ENCODE assay signal across 1 cellular context in the genomic region with DNA sequence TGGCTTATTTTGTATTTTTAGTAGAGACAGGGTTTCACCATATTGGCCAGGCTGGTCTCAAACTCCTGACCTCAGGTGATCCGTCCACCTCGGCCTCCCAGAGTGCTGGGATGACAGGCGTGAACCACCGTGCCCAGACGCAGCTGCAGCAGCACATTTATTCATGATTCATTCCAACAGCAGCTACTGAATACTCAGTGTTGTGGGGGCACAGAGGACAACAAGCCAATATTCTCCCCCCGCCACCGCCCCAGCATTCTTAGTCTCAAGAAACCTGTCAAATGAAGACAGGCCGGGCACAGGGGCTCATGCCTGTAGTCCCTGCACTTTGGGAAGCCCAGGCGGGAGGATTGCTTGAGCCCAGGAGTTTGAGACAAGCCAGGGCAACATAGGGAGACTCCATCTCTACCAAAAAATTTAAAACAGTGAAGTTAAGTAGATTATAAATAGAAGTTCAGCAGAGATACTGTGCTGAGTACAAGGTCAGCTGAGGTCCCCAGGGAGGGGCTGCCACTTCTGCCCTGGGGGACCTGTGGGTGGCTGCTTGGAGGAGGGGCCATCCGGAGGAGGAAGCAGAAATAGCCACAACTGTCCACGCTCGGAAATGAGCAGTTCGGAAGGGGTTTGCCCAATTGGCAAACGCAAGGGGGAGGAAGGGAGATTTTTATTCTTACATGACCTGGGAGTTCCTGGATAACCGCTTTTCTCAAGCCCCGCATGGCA.
TF ChIP-seq lines count a peak whose summit lies in the region.

No MANE protein-coding gene starts in this region.

TF ChIP-seq in GM12878, 131 proteins besides CTCF, POLR2A, EP300 and RAD21 (continued from another document and continues in another):
- TF ChIP-seq, protein P1, sequence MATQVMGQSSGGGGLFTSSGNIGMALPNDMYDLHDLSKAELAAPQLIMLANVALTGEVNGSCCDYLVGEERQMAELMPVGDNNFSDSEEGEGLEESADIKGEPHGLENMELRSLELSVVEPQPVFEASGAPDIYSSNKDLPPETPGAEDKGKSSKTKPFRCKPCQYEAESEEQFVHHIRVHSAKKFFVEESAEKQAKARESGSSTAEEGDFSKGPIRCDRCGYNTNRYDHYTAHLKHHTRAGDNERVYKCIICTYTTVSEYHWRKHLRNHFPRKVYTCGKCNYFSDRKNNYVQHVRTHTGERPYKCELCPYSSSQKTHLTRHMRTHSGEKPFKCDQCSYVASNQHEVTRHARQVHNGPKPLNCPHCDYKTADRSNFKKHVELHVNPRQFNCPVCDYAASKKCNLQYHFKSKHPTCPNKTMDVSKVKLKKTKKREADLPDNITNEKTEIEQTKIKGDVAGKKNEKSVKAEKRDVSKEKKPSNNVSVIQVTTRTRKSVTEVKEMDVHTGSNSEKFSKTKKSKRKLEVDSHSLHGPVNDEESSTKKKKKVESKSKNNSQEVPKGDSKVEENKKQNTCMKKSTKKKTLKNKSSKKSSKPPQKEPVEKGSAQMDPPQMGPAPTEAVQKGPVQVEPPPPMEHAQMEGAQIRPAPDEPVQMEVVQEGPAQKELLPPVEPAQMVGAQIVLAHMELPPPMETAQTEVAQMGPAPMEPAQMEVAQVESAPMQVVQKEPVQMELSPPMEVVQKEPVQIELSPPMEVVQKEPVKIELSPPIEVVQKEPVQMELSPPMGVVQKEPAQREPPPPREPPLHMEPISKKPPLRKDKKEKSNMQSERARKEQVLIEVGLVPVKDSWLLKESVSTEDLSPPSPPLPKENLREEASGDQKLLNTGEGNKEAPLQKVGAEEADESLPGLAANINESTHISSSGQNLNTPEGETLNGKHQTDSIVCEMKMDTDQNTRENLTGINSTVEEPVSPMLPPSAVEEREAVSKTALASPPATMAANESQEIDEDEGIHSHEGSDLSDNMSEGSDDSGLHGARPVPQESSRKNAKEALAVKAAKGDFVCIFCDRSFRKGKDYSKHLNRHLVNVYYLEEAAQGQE (IDR thresholded peaks at IDR 0.05; ENCODE audit: low read depth, low read length) = no peak
- TF ChIP-seq NKRF (conservative IDR thresholded peaks at IDR 0.05) = no peak
- TF ChIP-seq SREBF2 (IDR thresholded peaks at IDR 0.05; ENCODE audit: low read length) = no peak
- TF ChIP-seq, protein P2, sequence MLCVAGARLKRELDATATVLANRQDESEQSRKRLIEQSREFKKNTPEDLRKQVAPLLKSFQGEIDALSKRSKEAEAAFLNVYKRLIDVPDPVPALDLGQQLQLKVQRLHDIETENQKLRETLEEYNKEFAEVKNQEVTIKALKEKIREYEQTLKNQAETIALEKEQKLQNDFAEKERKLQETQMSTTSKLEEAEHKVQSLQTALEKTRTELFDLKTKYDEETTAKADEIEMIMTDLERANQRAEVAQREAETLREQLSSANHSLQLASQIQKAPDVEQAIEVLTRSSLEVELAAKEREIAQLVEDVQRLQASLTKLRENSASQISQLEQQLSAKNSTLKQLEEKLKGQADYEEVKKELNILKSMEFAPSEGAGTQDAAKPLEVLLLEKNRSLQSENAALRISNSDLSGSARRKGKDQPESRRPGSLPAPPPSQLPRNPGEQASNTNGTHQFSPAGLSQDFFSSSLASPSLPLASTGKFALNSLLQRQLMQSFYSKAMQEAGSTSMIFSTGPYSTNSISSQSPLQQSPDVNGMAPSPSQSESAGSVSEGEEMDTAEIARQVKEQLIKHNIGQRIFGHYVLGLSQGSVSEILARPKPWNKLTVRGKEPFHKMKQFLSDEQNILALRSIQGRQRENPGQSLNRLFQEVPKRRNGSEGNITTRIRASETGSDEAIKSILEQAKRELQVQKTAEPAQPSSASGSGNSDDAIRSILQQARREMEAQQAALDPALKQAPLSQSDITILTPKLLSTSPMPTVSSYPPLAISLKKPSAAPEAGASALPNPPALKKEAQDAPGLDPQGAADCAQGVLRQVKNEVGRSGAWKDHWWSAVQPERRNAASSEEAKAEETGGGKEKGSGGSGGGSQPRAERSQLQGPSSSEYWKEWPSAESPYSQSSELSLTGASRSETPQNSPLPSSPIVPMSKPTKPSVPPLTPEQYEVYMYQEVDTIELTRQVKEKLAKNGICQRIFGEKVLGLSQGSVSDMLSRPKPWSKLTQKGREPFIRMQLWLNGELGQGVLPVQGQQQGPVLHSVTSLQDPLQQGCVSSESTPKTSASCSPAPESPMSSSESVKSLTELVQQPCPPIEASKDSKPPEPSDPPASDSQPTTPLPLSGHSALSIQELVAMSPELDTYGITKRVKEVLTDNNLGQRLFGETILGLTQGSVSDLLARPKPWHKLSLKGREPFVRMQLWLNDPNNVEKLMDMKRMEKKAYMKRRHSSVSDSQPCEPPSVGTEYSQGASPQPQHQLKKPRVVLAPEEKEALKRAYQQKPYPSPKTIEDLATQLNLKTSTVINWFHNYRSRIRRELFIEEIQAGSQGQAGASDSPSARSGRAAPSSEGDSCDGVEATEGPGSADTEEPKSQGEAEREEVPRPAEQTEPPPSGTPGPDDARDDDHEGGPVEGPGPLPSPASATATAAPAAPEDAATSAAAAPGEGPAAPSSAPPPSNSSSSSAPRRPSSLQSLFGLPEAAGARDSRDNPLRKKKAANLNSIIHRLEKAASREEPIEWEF (IDR thresholded peaks at IDR 0.05; ENCODE audit: insufficient replicate concordance, low read depth, low read length) = no peak
- TF ChIP-seq, protein P3, sequence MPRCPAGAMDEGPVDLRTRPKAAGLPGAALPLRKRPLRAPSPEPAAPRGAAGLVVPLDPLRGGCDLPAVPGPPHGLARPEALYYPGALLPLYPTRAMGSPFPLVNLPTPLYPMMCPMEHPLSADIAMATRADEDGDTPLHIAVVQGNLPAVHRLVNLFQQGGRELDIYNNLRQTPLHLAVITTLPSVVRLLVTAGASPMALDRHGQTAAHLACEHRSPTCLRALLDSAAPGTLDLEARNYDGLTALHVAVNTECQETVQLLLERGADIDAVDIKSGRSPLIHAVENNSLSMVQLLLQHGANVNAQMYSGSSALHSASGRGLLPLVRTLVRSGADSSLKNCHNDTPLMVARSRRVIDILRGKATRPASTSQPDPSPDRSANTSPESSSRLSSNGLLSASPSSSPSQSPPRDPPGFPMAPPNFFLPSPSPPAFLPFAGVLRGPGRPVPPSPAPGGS (IDR thresholded peaks at IDR 0.05; ENCODE audit: borderline replicate concordance, insufficient read depth, low read depth, low read length, poor library complexity, severe bottlenecking) = peak; percentile 89
- peak; percentile 68 for TF ChIP-seq RELA (IDR thresholded peaks at IDR 0.05; ENCODE audit: borderline replicate concordance, partially characterized antibody)
- TF ChIP-seq, protein P4, sequence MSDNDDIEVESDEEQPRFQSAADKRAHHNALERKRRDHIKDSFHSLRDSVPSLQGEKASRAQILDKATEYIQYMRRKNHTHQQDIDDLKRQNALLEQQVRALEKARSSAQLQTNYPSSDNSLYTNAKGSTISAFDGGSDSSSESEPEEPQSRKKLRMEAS (IDR thresholded peaks at IDR 0.05; ENCODE audit: low read depth, low read length) = no peak; the same call in 1 of the 2 replicates
- no peak for TF ChIP-seq TCF3 (IDR thresholded peaks at IDR 0.05; ENCODE audit: borderline replicate concordance, insufficient read depth, low read depth, low read length)
- TF ChIP-seq, protein P5, sequence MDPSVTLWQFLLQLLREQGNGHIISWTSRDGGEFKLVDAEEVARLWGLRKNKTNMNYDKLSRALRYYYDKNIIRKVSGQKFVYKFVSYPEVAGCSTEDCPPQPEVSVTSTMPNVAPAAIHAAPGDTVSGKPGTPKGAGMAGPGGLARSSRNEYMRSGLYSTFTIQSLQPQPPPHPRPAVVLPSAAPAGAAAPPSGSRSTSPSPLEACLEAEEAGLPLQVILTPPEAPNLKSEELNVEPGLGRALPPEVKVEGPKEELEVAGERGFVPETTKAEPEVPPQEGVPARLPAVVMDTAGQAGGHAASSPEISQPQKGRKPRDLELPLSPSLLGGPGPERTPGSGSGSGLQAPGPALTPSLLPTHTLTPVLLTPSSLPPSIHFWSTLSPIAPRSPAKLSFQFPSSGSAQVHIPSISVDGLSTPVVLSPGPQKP (IDR thresholded peaks at IDR 0.05; ENCODE audit: low read depth, low read length) = 0 out of 2 replicates have a peak, but pooled peaks have one; percentile 35
- TF ChIP-seq POLR2AphosphoS2 (IDR thresholded peaks at IDR 0.05; ENCODE audit: low read depth, low read length) = no peak; the same call in none of the 2 replicates
- TF ChIP-seq HDAC6 (IDR thresholded peaks at IDR 0.05; ENCODE audit: unreplicated experiment) = no peak
- TF ChIP-seq STAT1 (conservative IDR thresholded peaks at IDR 0.05) = no peak
- TF ChIP-seq, protein P6, sequence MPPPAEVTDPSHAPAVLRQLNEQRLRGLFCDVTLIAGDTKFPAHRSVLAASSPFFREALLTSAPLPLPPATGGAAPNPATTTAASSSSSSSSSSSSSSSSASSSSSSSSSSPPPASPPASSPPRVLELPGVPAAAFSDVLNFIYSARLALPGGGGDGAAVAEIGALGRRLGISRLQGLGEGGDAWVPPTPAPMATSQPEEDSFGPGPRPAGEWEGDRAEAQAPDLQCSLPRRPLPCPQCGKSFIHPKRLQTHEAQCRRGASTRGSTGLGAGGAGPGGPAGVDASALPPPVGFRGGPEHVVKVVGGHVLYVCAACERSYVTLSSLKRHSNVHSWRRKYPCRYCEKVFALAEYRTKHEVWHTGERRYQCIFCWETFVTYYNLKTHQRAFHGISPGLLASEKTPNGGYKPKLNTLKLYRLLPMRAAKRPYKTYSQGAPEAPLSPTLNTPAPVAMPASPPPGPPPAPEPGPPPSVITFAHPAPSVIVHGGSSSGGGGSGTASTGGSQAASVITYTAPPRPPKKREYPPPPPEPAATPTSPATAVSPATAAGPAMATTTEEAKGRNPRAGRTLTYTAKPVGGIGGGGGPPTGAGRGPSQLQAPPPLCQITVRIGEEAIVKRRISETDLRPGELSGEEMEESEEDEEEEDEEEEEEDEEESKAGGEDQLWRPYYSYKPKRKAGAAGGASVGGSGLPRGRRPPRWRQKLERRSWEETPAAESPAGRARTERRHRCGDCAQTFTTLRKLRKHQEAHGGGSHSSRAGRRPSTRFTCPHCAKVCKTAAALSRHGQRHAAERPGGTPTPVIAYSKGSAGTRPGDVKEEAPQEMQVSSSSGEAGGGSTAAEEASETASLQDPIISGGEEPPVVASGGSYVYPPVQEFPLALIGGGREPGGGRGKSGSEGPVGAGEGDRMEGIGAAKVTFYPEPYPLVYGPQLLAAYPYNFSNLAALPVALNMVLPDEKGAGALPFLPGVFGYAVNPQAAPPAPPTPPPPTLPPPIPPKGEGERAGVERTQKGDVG (CRISPR knock-in tag; IDR thresholded peaks at IDR 0.05) = no peak
- no peak for TF ChIP-seq CBX3 (IDR thresholded peaks at IDR 0.05; ENCODE audit: borderline replicate concordance, low read depth)
- TF ChIP-seq YY1 (IDR thresholded peaks at IDR 0.05; ENCODE audit: low read depth, low read length) = no peak
- peak; percentile 87 for TF ChIP-seq BCL11A (IDR thresholded peaks at IDR 0.05; ENCODE audit: low read depth, low read length)
- no peak for TF ChIP-seq GABPA (IDR thresholded peaks at IDR 0.05; ENCODE audit: low read depth)
- TF ChIP-seq BACH1 (IDR thresholded peaks at IDR 0.05; ENCODE audit: borderline replicate concordance) = peak; percentile 34; the same call in 1 of the 2 replicates
- TF ChIP-seq NFIC (IDR thresholded peaks at IDR 0.05; ENCODE audit: low read depth, low read length) = peak; percentile 76
- peak; percentile 9; the same call in 1 of the 2 replicates for TF ChIP-seq MTA3 (IDR thresholded peaks at IDR 0.05; ENCODE audit: borderline replicate concordance, low read length)
- TF ChIP-seq YBX1 (IDR thresholded peaks at IDR 0.05) = 0 out of 2 replicates have a peak, but pooled peaks have one; percentile 24
- no peak for TF ChIP-seq E2F4 (IDR thresholded peaks at IDR 0.05; ENCODE audit: low read depth, low read length)
- TF ChIP-seq, protein P7, sequence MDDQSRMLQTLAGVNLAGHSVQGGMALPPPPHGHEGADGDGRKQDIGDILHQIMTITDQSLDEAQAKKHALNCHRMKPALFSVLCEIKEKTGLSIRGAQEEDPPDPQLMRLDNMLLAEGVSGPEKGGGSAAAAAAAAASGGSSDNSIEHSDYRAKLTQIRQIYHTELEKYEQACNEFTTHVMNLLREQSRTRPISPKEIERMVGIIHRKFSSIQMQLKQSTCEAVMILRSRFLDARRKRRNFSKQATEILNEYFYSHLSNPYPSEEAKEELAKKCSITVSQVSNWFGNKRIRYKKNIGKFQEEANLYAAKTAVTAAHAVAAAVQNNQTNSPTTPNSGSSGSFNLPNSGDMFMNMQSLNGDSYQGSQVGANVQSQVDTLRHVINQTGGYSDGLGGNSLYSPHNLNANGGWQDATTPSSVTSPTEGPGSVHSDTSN (IDR thresholded peaks at IDR 0.05; ENCODE audit: insufficient replicate concordance, low read depth, low read length) = no peak
- TF ChIP-seq TARDBP (IDR thresholded peaks at IDR 0.05; ENCODE audit: borderline replicate concordance) = no peak
- no peak for TF ChIP-seq ZNF622 (IDR thresholded peaks at IDR 0.05)
